Comparison of ENCODE assay signal across 9 cellular contexts in genomic region chr3:148880681-148881080, GRCh38. TPM values are rescaled to one million over a fixed set of nuclear protein-coding genes. Genes with fewer than 3 reads are reported as not detected.
A peak's percentile ranks its signal among the peaks of the same experiment; 100 is the strongest.
DNase-seq lines count a peak whose midpoint lies in the region; ATAC-seq and TF ChIP-seq lines count a peak whose summit lies in the region.
"Had no signal": no experiment of that assay in that cellular context is flagged by ENCODE, and none has a peak within 500 bp of the region (broad histone marks: within the 10 kb centered on the region; RNA-seq: fewer than 3 reads in every experiment).

No MANE protein-coding gene starts in this region.

- no peaks in the 10 kb centered on the region for H3K9me3 ChIP-seq in PC-3 (ENCODE audit: low read length)
- H3K9me3 ChIP-seq: esophagus muscularis mucosa had no signal

- intact Hi-C loops in PC-3 (cut with micrococcal nuclease) = no loop called here

- H3K36me3 ChIP-seq in PC-3 (ENCODE audit: low read depth, low read length) = no peaks in the 10 kb centered on the region
- H3K36me3 ChIP-seq: esophagus muscularis mucosa had no signal

- POLR2A ChIA-PET in PC-3 (lab: Charles Lee; ENCODE audit: unreplicated experiment) = no interaction called here

- ATAC-seq in HG03354 (IDR thresholded peaks at IDR 0.05; ENCODE audit: poor library complexity, severe bottlenecking, unreplicated experiment) = peak; percentile 64
- peak; percentile 49; the same call in 1 of the 2 replicates for ATAC-seq in PC-3
- ATAC-seq in foreskin keratinocyte = no peak
- ATAC-seq in GM21447 (IDR thresholded peaks at IDR 0.05; ENCODE audit: unreplicated experiment) = no peak

- no peaks in the 10 kb centered on the region for H4K20me1 ChIP-seq in PC-3 (ENCODE audit: low read length)

- no peak overlapping the region for H3K4me2 ChIP-seq in PC-3 (ENCODE audit: low read length)

- no peak overlapping the region for H3K9ac ChIP-seq in PC-3 (ENCODE audit: low read length)

- H3K27me3 ChIP-seq in PC-3 (ENCODE audit: low read length) = peaks cover 14% of the 10 kb centered on the region
- H3K27me3 ChIP-seq in foreskin keratinocyte = peaks cover 3% of the 10 kb centered on the region
- H3K27me3 ChIP-seq: esophagus muscularis mucosa had no signal

- H3K27ac ChIP-seq in PC-3 (ENCODE audit: low read length) (no peak overlapping the region), foreskin keratinocyte (no peak overlapping the region)
- H3K27ac ChIP-seq: esophagus muscularis mucosa had no signal

- H3K4me3 ChIP-seq in PC-3 (ENCODE audit: low read length) = no peak overlapping the region
- H3K4me3 ChIP-seq: esophagus muscularis mucosa had no signal

- CTCF ChIA-PET in PC-3 (lab: Charles Lee) = no interaction called here

- H3K9me2 ChIP-seq in PC-3 (replicated peaks; ENCODE audit: low read length) = no peaks in the 10 kb centered on the region

- TF ChIP-seq CTCF in PC-3 (conservative IDR thresholded peaks at IDR 0.05; ENCODE audit: low read depth, low read length) (peak; percentile 59), foreskin keratinocyte (conservative IDR thresholded peaks at IDR 0.05) (peak; percentile 18)

- no peaks in the 10 kb centered on the region for H3K79me2 ChIP-seq in PC-3 (ENCODE audit: low read length)

- BruUV-seq in PC-3 (replicated peaks; lab: Mats Ljungman, UMichigan) = no TSS peak

- no peaks in the 10 kb centered on the region for H3F3A ChIP-seq in PC-3 (ENCODE audit: low read length, unreplicated experiment)

- H3K4me1 ChIP-seq in PC-3 (ENCODE audit: insufficient read depth, low read length) (no peaks in the 10 kb centered on the region; the same call in 1 of the 2 replicates), foreskin keratinocyte (no peaks in the 10 kb centered on the region)
- H3K4me1 ChIP-seq: esophagus muscularis mucosa had no signal

- peak; percentile 77 for DNase-seq in DMS 273 (lab: John Stamatoyannopoulos, UW; ENCODE audit: unreplicated experiment)
- peak; percentile 30 for DNase-seq in PC-3
- DNase-seq in foreskin keratinocyte = no peak
- no peak for DNase-seq in anterior cingulate cortex (lab: John Stamatoyannopoulos, UW)
- DNase-seq in NCI-H187 treated with DMSO at 0.1 percent for 48 hours (lab: John Stamatoyannopoulos, UW) = no peak
- DNase-seq in ecto neural progenitor cell (ENCODE audit: low spot score) = no peak

- no peak overlapping the region for H2AFZ ChIP-seq in PC-3 (ENCODE audit: low read length)

RNA-seq across cellular contexts. Expression of gene CPA3, which starts 15.6 kb away (rescaled TPM):
- not detected in 2 replicates for total RNA-seq in PC-3 (2014; rRNA removed)
- not detected in 2 replicates for total RNA-seq in foreskin keratinocyte
- polyA plus RNA-seq in foreskin keratinocyte = not detected in 2 replicates

RNA-seq across cellular contexts. Expression of gene CPB1, which starts 53.1 kb away (rescaled TPM):
- total RNA-seq in PC-3 (2014; rRNA removed) = not detected in 2 replicates
- not detected in 2 replicates for total RNA-seq in foreskin keratinocyte
- polyA plus RNA-seq in foreskin keratinocyte = not detected in 2 replicates

Comparison
In these comparisons a context has a peak if more than half of its experiments do, and no peak if none do; other contexts are left out.
1. DNase-seq: peak in DMS 273 (single experiment) and PC-3 (single experiment); none in foreskin keratinocyte (0 of 2), anterior cingulate cortex (0 of 58), NCI-H187 treated with DMSO at 0.1 percent for 48 hours (single experiment) and ecto neural progenitor cell (single experiment).
2. ATAC-seq: peak in HG03354 (single experiment) and PC-3 (single experiment); none in foreskin keratinocyte (single experiment) and GM21447 (single experiment).